In the genomic region with DNA sequence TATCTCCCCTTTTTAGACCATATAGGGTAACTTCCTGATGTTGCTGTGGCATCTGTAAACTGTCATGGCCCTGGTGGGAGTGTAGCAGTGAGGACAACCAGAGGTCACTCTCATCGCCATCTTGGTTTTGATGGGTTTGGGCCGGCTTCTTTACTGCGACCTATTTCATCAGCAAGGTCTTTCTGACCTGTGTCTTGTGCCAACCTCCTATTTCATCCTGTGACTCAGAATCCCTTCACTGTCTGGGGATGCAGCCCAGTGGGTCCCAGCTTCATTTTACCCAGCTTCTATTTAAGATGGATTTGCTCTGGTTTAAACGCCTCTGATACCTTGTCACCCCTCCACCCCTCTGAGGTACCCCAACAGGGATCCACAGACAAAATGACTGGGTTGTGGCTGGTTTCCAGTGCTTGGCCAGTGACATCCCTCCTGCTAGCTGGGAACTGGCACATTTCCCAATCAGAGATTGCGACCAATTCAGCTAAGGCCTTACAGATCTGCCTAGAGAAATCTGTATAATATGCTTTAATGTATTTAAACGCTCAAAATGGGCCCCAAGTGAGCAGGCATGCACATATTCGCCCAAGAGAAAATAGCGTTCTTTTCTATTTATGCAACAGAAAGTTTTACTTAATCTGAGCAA, we compare ENCODE assay signal across 32 cellular contexts.
DNase-seq lines count a peak whose midpoint lies in the region; ATAC-seq and TF ChIP-seq lines count a peak whose summit lies in the region.
"Had no signal": no experiment of that assay in that cellular context is flagged by ENCODE, and none has a peak within 500 bp of the region (broad histone marks: within the 10 kb centered on the region; RNA-seq: fewer than 3 reads in every experiment).

No MANE protein-coding gene starts in this region.

- BruUV-seq in Caco-2 (replicated peaks; lab: Mats Ljungman, UMichigan): no TSS peak

- peak; percentile 37 for DNase-seq in activated CD4-positive, alpha-beta T cell treated with anti-CD3 and anti-CD28 coated beads, Interleukin-2, amount 10 ng/mL, durations not matched to agents 24 days and 14 days
- no peak for DNase-seq in activated CD4-positive, alpha-beta T cell treated with anti-CD3 and anti-CD28 coated beads for 4 hours
- DNase-seq in astrocyte of the spinal cord (ENCODE audit: low read depth, low spot score) (peak; percentile 24), heart right ventricle (no peak), vagina (ENCODE audit: extremely low spot score in 2 of 2) (no peak), SIG-M5 (lab: John Stamatoyannopoulos, UW) (no peak), activated gamma-delta T cell treated with Interleukin-2 at 50 U/mL for 16 hours (no peak), Caco-2 (no peak)
- DNase-seq: activated CD4-positive, alpha-beta T cell treated with anti-CD3 and anti-CD28 coated beads for 1 hour; activated gamma-delta T cell; activated naive CD8-positive, alpha-beta T cell treated with anti-CD3 and anti-CD28 coated beads, Interleukin-2, amount 50 U/mL, for 24 hours; CD4-positive, alpha-beta memory T cell; effector memory CD8-positive, alpha-beta T cell; erythroblast; foreskin melanocyte; left colon; mesenchymal stem cell; NCI-H1105; NCI-H187 treated with DMSO at 0.1 percent for 48 hours; NCI-H2227 treated with DMSO at 0.1 percent for 48 hours; NCI-H526 treated with DMSO at 0.1 percent for 48 hours; SJCRH30; stimulated activated CD4-positive, alpha-beta T cell treated with anti-CD3 and anti-CD28 coated beads, Interleukin-4, amount 100 ng/mL, for 4 hours; T-cell had no signal

- intact Hi-C loops in activated CD4-positive, alpha-beta T cell treated with anti-CD3 and anti-CD28 coated beads, Interleukin-2, amount 10 ng/mL, durations not matched to agents 24 days and 14 days (cut with micrococcal nuclease): no loop called here
- intact Hi-C loops in heart right ventricle (cut with DNase I): no loop called here
- intact Hi-C loops in vagina (cut with DNase I): no loop called here
- intact Hi-C loops in Caco-2 (cut with micrococcal nuclease; ENCODE audit: unreplicated experiment): no loop called here

- TF ChIP-seq CTCF in astrocyte of the spinal cord (IDR thresholded peaks at IDR 0.05; ENCODE audit: low read depth, low read length) (no peak), heart right ventricle (IDR thresholded peaks at IDR 0.05) (no peak), vagina (IDR thresholded peaks at IDR 0.05) (no peak), Caco-2 (IDR thresholded peaks at IDR 0.05; ENCODE audit: insufficient read depth in 1 of 2, low read depth in 1 of 2, low read length in 1 of 2, severe bottlenecking in 1 of 2, unreplicated experiment in 1 of 2) (no peak)

- H3K4me3 Mint-ChIP-seq in activated CD4-positive, alpha-beta T cell treated with anti-CD3 and anti-CD28 coated beads, Interleukin-2, amount 10 ng/mL, durations not matched to agents 24 days and 14 days: no peak overlapping the region
- H3K4me3 Mint-ChIP-seq in Caco-2 (ENCODE audit: unreplicated experiment): no peak overlapping the region
- H3K4me3 Mint-ChIP-seq: activated naive CD8-positive, alpha-beta T cell treated with anti-CD3 and anti-CD28 coated beads, Interleukin-2, amount 50 U/mL, for 24 hours; CD4-positive, alpha-beta memory T cell; effector memory CD8-positive, alpha-beta T cell; neural progenitor cell; stimulated activated memory B cell treated with anti-CD40 and anti-IgM and Interleukin-4, amounts not matched to agents 10 μg/mL and 1 μg/mL and 100 μg/mL, for 72 hours; T-cell had no signal

- TF ChIP-seq POLR2A in vagina (IDR thresholded peaks at IDR 0.05): no peak

- H3K4me3 ChIP-seq in astrocyte of the spinal cord (ENCODE audit: low read depth, low read length): no peak overlapping the region
- H3K4me3 ChIP-seq in heart right ventricle: no peak overlapping the region
- H3K4me3 ChIP-seq in vagina: no peak overlapping the region
- H3K4me3 ChIP-seq in Caco-2 (ENCODE audit: low read depth, low read length): no peak overlapping the region
- H3K4me3 ChIP-seq: coronary artery, K562, neural progenitor cell, SJCRH30, suprapubic skin had no signal

- H3K4me1 Mint-ChIP-seq in activated CD4-positive, alpha-beta T cell treated with anti-CD3 and anti-CD28 coated beads, Interleukin-2, amount 10 ng/mL, durations not matched to agents 24 days and 14 days: no peaks in the 10 kb centered on the region
- H3K4me1 Mint-ChIP-seq in Caco-2 (ENCODE audit: low read depth, unreplicated experiment): no peaks in the 10 kb centered on the region
- H3K4me1 Mint-ChIP-seq: activated naive CD8-positive, alpha-beta T cell treated with anti-CD3 and anti-CD28 coated beads, Interleukin-2, amount 50 U/mL, for 24 hours; CD4-positive, alpha-beta memory T cell; stimulated activated memory B cell treated with anti-CD40 and anti-IgM and Interleukin-4, amounts not matched to agents 10 μg/mL and 1 μg/mL and 100 μg/mL, for 72 hours; T-cell had no signal

- H3K4me1 ChIP-seq in heart right ventricle: peaks cover 0 to 12% (median 0%) of the 10 kb centered on the region in 9 donors
- peaks cover 8% of the 10 kb centered on the region for H3K4me1 ChIP-seq in vagina
- no peaks in the 10 kb centered on the region for H3K4me1 ChIP-seq in Caco-2
- H3K4me1 ChIP-seq: neural progenitor cell, SJCRH30, suprapubic skin had no signal

- ATAC-seq in heart right ventricle: peak in 5 of 8 donors; percentile 19 to 55 (median 48)
- ATAC-seq: activated naive CD8-positive, alpha-beta T cell treated with anti-CD3 and anti-CD28 coated beads, Interleukin-2, amount 50 U/mL, for 24 hours; effector memory CD8-positive, alpha-beta T cell; HCT116; left colon; Panc1; sciatic nerve; stimulated activated memory B cell treated with anti-CD40 and anti-IgM and Interleukin-4, amounts not matched to agents 10 μg/mL and 1 μg/mL and 100 μg/mL, for 72 hours; T-cell had no signal

- H3K27ac Mint-ChIP-seq in activated CD4-positive, alpha-beta T cell treated with anti-CD3 and anti-CD28 coated beads, Interleukin-2, amount 10 ng/mL, durations not matched to agents 24 days and 14 days: no peak overlapping the region
- H3K27ac Mint-ChIP-seq in Caco-2 (ENCODE audit: unreplicated experiment): no peak overlapping the region
- H3K27ac Mint-ChIP-seq: activated naive CD8-positive, alpha-beta T cell treated with anti-CD3 and anti-CD28 coated beads, Interleukin-2, amount 50 U/mL, for 24 hours; effector memory CD8-positive, alpha-beta T cell; neural progenitor cell; stimulated activated memory B cell treated with anti-CD40 and anti-IgM and Interleukin-4, amounts not matched to agents 10 μg/mL and 1 μg/mL and 100 μg/mL, for 72 hours; T-cell had no signal

- H3K36me3 ChIP-seq in heart right ventricle: peaks cover 0 to 6% (median 0%) of the 10 kb centered on the region in 9 donors
- no peaks in the 10 kb centered on the region for H3K36me3 ChIP-seq in vagina
- H3K36me3 ChIP-seq in Caco-2 (ENCODE audit: control insufficient read depth, insufficient read depth, low read length): no peaks in the 10 kb centered on the region
- H3K36me3 ChIP-seq: neural progenitor cell, SJCRH30, suprapubic skin had no signal

- H3K27me3 ChIP-seq in heart right ventricle (no peaks in the 10 kb centered on the region), vagina (no peaks in the 10 kb centered on the region), Caco-2 (replicated peaks; ENCODE audit: control insufficient read depth, insufficient read depth, low read length) (no peaks in the 10 kb centered on the region; the same call in 1 of the 2 replicates)
- H3K27me3 ChIP-seq: neural progenitor cell, suprapubic skin had no signal

- 68 to 71% methylated on average over 8 of the region's 8 CpGs for WGBS in heart right ventricle, 2 donors

- H3K9me3 Mint-ChIP-seq in activated CD4-positive, alpha-beta T cell treated with anti-CD3 and anti-CD28 coated beads, Interleukin-2, amount 10 ng/mL, durations not matched to agents 24 days and 14 days: no peaks in the 10 kb centered on the region
- no peaks in the 10 kb centered on the region for H3K9me3 Mint-ChIP-seq in Caco-2 (ENCODE audit: unreplicated experiment)
- H3K9me3 Mint-ChIP-seq: effector memory CD8-positive, alpha-beta T cell; stimulated activated memory B cell treated with anti-CD40 and anti-IgM and Interleukin-4, amounts not matched to agents 10 μg/mL and 1 μg/mL and 100 μg/mL, for 72 hours had no signal

- in situ Hi-C loops in astrocyte of the spinal cord (cut with HindIII; ENCODE audit: low sequenced_read_pairs): no loop called here

- H3K27me3 Mint-ChIP-seq in activated CD4-positive, alpha-beta T cell treated with anti-CD3 and anti-CD28 coated beads, Interleukin-2, amount 10 ng/mL, durations not matched to agents 24 days and 14 days: no peaks in the 10 kb centered on the region
- peaks cover 11% of the 10 kb centered on the region for H3K27me3 Mint-ChIP-seq in Caco-2 (ENCODE audit: insufficient read depth, unreplicated experiment)
- H3K27me3 Mint-ChIP-seq: activated naive CD8-positive, alpha-beta T cell treated with anti-CD3 and anti-CD28 coated beads, Interleukin-2, amount 50 U/mL, for 24 hours; stimulated activated memory B cell treated with anti-CD40 and anti-IgM and Interleukin-4, amounts not matched to agents 10 μg/mL and 1 μg/mL and 100 μg/mL, for 72 hours had no signal

- H3K27ac ChIP-seq in heart right ventricle (no peak overlapping the region), vagina (peak overlapping the region; percentile 24)
- H3K27ac ChIP-seq: coronary artery, neural progenitor cell, SJCRH30, suprapubic skin had no signal

- no peaks in the 10 kb centered on the region for H3K9me3 ChIP-seq in heart right ventricle
- no peaks in the 10 kb centered on the region for H3K9me3 ChIP-seq in vagina
- no peaks in the 10 kb centered on the region for H3K9me3 ChIP-seq in Caco-2
- H3K9me3 ChIP-seq: SJCRH30, suprapubic skin had no signal

- H3K36me3 Mint-ChIP-seq in activated CD4-positive, alpha-beta T cell treated with anti-CD3 and anti-CD28 coated beads, Interleukin-2, amount 10 ng/mL, durations not matched to agents 24 days and 14 days (ENCODE audit: low read depth): no peaks in the 10 kb centered on the region
- H3K36me3 Mint-ChIP-seq in Caco-2 (ENCODE audit: insufficient read depth, unreplicated experiment): no peaks in the 10 kb centered on the region
- H3K36me3 Mint-ChIP-seq: CD4-positive, alpha-beta memory T cell; neural progenitor cell; stimulated activated memory B cell treated with anti-CD40 and anti-IgM and Interleukin-4, amounts not matched to agents 10 μg/mL and 1 μg/mL and 100 μg/mL, for 72 hours; T-cell had no signal

- POLR2A ChIA-PET in Caco-2 (lab: Charles Lee): no interaction called here

- CTCF ChIA-PET in Caco-2 (lab: Charles Lee): no interaction called here

Comparison
In these comparisons a context has a peak if more than half of its experiments do, and no peak if none do; other contexts are left out.
1. DNase-seq: peak in activated CD4-positive, alpha-beta T cell treated with anti-CD3 and anti-CD28 coated beads, Interleukin-2, amount 10 ng/mL, durations not matched to agents 24 days and 14 days (single experiment) and astrocyte of the spinal cord (single experiment); none in activated CD4-positive, alpha-beta T cell treated with anti-CD3 and anti-CD28 coated beads for 4 hours (0 of 2), heart right ventricle (0 of 2), vagina (0 of 2), SIG-M5 (single experiment), activated gamma-delta T cell treated with Interleukin-2 at 50 U/mL for 16 hours (single experiment) and Caco-2 (0 of 2).